Comparison of ENCODE assay signal across 1 cellular context in the genomic region with DNA sequence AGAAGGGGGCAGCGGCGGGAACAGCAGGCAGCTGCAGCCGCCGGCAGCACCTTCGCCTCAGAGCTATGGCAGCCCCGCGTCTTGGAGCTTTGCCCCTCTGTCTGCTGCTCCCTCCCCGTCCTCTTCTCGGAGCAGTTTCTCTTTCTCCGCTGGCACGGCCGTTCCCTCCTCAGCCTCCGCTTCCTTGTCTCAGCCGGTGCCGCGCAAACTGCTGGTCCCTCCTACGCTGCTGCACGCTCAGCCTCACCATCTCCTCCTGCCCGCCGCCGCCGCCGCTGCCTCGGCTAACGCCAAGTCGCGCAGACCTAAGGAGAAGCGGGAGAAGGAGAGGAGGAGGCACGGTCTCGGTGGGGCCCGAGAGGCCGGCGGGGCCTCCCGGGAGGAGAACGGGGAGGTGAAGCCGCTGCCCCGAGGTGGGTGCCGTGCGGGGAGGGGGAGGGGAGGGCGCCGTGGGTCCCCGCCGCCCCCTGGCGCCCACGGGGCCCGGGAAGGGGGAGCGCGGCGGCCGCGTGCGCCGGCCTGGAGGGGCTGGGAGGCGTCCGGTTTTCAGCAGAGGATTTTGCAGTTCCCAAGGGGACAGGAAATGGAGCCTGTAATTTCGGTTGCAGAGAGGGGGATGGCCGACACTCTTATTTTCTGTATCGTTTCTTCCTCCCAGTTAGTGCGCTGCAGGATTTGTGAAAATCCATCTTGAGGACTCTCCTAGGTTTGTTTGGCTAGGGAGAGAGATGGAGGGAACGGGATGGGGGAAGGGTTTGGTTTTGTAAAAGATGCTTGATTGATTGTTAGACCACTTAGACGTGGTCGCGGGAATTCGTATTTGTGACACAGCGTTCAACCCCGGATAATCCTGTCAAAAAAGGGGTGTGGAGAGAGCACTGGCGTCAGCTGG.
TF ChIP-seq lines count a peak whose summit lies in the region.

No MANE protein-coding gene starts in this region.

TF ChIP-seq in GM12878, 131 proteins besides CTCF, POLR2A, EP300 and RAD21 (continued from another document and continues in another):
- no peak for TF ChIP-seq E2F4 (IDR thresholded peaks at IDR 0.05; ENCODE audit: low read depth, low read length)
- peak; percentile 10; the same call in 1 of the 2 replicates for TF ChIP-seq DPF2 (IDR thresholded peaks at IDR 0.05)
- TF ChIP-seq RB1 (IDR thresholded peaks at IDR 0.05; ENCODE audit: borderline replicate concordance): no peak
- no peak for TF ChIP-seq HCFC1 (IDR thresholded peaks at IDR 0.05; ENCODE audit: low read length)
- no peak for TF ChIP-seq RELA (IDR thresholded peaks at IDR 0.05; ENCODE audit: borderline replicate concordance, partially characterized antibody)
- no peak for TF ChIP-seq SMAD5 (IDR thresholded peaks at IDR 0.05; ENCODE audit: low read depth)
- TF ChIP-seq RFX5 (IDR thresholded peaks at IDR 0.05; ENCODE audit: low read depth, low read length): no peak
- no peak for TF ChIP-seq MEF2A (IDR thresholded peaks at IDR 0.05; ENCODE audit: insufficient read depth, low read depth, low read length)
- TF ChIP-seq ZNF622 (IDR thresholded peaks at IDR 0.05): no peak
- TF ChIP-seq, protein P1, sequence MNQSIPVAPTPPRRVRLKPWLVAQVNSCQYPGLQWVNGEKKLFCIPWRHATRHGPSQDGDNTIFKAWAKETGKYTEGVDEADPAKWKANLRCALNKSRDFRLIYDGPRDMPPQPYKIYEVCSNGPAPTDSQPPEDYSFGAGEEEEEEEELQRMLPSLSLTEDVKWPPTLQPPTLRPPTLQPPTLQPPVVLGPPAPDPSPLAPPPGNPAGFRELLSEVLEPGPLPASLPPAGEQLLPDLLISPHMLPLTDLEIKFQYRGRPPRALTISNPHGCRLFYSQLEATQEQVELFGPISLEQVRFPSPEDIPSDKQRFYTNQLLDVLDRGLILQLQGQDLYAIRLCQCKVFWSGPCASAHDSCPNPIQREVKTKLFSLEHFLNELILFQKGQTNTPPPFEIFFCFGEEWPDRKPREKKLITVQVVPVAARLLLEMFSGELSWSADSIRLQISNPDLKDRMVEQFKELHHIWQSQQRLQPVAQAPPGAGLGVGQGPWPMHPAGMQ (IDR thresholded peaks at IDR 0.05; ENCODE audit: borderline replicate concordance): no peak
- no peak; the same call in 1 of the 2 replicates for TF ChIP-seq NBN (IDR thresholded peaks at IDR 0.05)
- TF ChIP-seq FOXK2 (IDR thresholded peaks at IDR 0.05): no peak
- no peak for TF ChIP-seq NR2C1 (IDR thresholded peaks at IDR 0.05)
- no peak for TF ChIP-seq BACH1 (IDR thresholded peaks at IDR 0.05; ENCODE audit: borderline replicate concordance)
- no peak for TF ChIP-seq MTA2 (IDR thresholded peaks at IDR 0.05; ENCODE audit: low read depth)
- no peak; the same call in 1 of the 2 replicates for TF ChIP-seq MAX (IDR thresholded peaks at IDR 0.05; ENCODE audit: low read depth, low read length)
- TF ChIP-seq ZNF217 (IDR thresholded peaks at IDR 0.05): no peak
- TF ChIP-seq BHLHE40 (IDR thresholded peaks at IDR 0.05; ENCODE audit: borderline replicate concordance in 1 of 2, low read depth in 2 of 2, low read length in 1 of 2): peak in 1 of 2 experiments; percentile 58; a peak in 2 of 4 replicates
- no peak for TF ChIP-seq ESRRA (IDR thresholded peaks at IDR 0.05; ENCODE audit: low read length)
- no peak for TF ChIP-seq FOXM1 (IDR thresholded peaks at IDR 0.05; ENCODE audit: low read depth, low read length)
- no peak for TF ChIP-seq ZNF274 (IDR thresholded peaks at IDR 0.05; ENCODE audit: insufficient read depth, insufficient read length)
- no peak for TF ChIP-seq MEF2B (IDR thresholded peaks at IDR 0.05; ENCODE audit: partially characterized antibody, poor library complexity, severe bottlenecking)
- TF ChIP-seq MYC (IDR thresholded peaks at IDR 0.05; ENCODE audit: insufficient read depth, insufficient read length, insufficient replicate concordance, low read length, severe bottlenecking): no peak
- no peak for TF ChIP-seq CBFB (IDR thresholded peaks at IDR 0.05; ENCODE audit: low read depth)
- no peak for TF ChIP-seq YY1 (IDR thresholded peaks at IDR 0.05; ENCODE audit: low read depth, low read length)
- TF ChIP-seq EGR1 (IDR thresholded peaks at IDR 0.05; ENCODE audit: borderline replicate concordance in 1 of 2, low read depth in 2 of 2, low read length in 2 of 2): peak in 1 of 2 experiments; percentile 31; a peak in 1 of 3 replicates
- TF ChIP-seq, protein P2, sequence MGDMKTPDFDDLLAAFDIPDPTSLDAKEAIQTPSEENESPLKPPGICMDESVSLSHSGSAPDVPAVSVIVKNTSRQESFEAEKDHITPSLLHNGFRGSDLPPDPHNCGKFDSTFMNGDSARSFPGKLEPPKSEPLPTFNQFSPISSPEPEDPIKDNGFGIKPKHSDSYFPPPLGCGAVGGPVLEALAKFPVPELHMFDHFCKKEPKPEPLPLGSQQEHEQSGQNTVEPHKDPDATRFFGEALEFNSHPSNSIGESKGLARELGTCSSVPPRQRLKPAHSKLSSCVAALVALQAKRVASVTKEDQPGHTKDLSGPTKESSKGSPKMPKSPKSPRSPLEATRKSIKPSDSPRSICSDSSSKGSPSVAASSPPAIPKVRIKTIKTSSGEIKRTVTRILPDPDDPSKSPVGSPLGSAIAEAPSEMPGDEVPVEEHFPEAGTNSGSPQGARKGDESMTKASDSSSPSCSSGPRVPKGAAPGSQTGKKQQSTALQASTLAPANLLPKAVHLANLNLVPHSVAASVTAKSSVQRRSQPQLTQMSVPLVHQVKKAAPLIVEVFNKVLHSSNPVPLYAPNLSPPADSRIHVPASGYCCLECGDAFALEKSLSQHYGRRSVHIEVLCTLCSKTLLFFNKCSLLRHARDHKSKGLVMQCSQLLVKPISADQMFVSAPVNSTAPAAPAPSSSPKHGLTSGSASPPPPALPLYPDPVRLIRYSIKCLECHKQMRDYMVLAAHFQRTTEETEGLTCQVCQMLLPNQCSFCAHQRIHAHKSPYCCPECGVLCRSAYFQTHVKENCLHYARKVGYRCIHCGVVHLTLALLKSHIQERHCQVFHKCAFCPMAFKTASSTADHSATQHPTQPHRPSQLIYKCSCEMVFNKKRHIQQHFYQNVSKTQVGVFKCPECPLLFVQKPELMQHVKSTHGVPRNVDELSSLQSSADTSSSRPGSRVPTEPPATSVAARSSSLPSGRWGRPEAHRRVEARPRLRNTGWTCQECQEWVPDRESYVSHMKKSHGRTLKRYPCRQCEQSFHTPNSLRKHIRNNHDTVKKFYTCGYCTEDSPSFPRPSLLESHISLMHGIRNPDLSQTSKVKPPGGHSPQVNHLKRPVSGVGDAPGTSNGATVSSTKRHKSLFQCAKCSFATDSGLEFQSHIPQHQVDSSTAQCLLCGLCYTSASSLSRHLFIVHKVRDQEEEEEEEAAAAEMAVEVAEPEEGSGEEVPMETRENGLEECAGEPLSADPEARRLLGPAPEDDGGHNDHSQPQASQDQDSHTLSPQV (IDR thresholded peaks at IDR 0.05): no peak
- no peak for TF ChIP-seq ATF2 (IDR thresholded peaks at IDR 0.05; ENCODE audit: low read length)
- TF ChIP-seq STAT3 (IDR thresholded peaks at IDR 0.05; ENCODE audit: low read depth, low read length): no peak
- TF ChIP-seq ZZZ3 (IDR thresholded peaks at IDR 0.05; ENCODE audit: control insufficient read depth, insufficient read length, low read depth): no peak
- TF ChIP-seq NFIC (IDR thresholded peaks at IDR 0.05; ENCODE audit: low read depth, low read length): no peak
- TF ChIP-seq KDM1A (IDR thresholded peaks at IDR 0.05; ENCODE audit: borderline replicate concordance): no peak
- TF ChIP-seq TCF7 (IDR thresholded peaks at IDR 0.05; ENCODE audit: borderline replicate concordance): no peak
- TF ChIP-seq NR2C2 (IDR thresholded peaks at IDR 0.05; ENCODE audit: borderline replicate concordance, control insufficient read depth, insufficient read length, low read depth): no peak
- TF ChIP-seq, protein P3, sequence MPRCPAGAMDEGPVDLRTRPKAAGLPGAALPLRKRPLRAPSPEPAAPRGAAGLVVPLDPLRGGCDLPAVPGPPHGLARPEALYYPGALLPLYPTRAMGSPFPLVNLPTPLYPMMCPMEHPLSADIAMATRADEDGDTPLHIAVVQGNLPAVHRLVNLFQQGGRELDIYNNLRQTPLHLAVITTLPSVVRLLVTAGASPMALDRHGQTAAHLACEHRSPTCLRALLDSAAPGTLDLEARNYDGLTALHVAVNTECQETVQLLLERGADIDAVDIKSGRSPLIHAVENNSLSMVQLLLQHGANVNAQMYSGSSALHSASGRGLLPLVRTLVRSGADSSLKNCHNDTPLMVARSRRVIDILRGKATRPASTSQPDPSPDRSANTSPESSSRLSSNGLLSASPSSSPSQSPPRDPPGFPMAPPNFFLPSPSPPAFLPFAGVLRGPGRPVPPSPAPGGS (IDR thresholded peaks at IDR 0.05; ENCODE audit: borderline replicate concordance, insufficient read depth, low read depth, low read length, poor library complexity, severe bottlenecking): no peak
- no peak for TF ChIP-seq NRF1 (conservative IDR thresholded peaks at IDR 0.05; ENCODE audit: low read depth, low read length)
- no peak for TF ChIP-seq SRF (IDR thresholded peaks at IDR 0.05; ENCODE audit: low read depth in 2 of 2, low read length in 2 of 2)
- no peak for TF ChIP-seq ZBED1 (IDR thresholded peaks at IDR 0.05; ENCODE audit: borderline replicate concordance)
- 0 out of 2 replicates have a peak, but pooled peaks have one; percentile 7 for TF ChIP-seq TCF12 (IDR thresholded peaks at IDR 0.05; ENCODE audit: low read depth, low read length)
- TF ChIP-seq PML (IDR thresholded peaks at IDR 0.05; ENCODE audit: low read length): no peak
- TF ChIP-seq, protein P4, sequence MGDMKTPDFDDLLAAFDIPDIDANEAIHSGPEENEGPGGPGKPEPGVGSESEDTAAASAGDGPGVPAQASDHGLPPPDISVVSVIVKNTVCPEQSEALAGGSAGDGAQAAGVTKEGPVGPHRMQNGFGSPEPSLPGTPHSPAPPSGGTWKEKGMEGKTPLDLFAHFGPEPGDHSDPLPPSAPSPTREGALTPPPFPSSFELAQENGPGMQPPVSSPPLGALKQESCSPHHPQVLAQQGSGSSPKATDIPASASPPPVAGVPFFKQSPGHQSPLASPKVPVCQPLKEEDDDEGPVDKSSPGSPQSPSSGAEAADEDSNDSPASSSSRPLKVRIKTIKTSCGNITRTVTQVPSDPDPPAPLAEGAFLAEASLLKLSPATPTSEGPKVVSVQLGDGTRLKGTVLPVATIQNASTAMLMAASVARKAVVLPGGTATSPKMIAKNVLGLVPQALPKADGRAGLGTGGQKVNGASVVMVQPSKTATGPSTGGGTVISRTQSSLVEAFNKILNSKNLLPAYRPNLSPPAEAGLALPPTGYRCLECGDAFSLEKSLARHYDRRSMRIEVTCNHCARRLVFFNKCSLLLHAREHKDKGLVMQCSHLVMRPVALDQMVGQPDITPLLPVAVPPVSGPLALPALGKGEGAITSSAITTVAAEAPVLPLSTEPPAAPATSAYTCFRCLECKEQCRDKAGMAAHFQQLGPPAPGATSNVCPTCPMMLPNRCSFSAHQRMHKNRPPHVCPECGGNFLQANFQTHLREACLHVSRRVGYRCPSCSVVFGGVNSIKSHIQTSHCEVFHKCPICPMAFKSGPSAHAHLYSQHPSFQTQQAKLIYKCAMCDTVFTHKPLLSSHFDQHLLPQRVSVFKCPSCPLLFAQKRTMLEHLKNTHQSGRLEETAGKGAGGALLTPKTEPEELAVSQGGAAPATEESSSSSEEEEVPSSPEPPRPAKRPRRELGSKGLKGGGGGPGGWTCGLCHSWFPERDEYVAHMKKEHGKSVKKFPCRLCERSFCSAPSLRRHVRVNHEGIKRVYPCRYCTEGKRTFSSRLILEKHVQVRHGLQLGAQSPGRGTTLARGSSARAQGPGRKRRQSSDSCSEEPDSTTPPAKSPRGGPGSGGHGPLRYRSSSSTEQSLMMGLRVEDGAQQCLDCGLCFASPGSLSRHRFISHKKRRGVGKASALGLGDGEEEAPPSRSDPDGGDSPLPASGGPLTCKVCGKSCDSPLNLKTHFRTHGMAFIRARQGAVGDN (IDR thresholded peaks at IDR 0.05): no peak
- peak; percentile 70; the same call in 1 of the 2 replicates for TF ChIP-seq IKZF1 (conservative IDR thresholded peaks at IDR 0.05)
- TF ChIP-seq GABPA (IDR thresholded peaks at IDR 0.05; ENCODE audit: low read depth): no peak
- no peak for TF ChIP-seq ATF7 (IDR thresholded peaks at IDR 0.05; ENCODE audit: low read depth)
- TF ChIP-seq TARDBP (IDR thresholded peaks at IDR 0.05; ENCODE audit: borderline replicate concordance): no peak; the same call in 1 of the 2 replicates
- TF ChIP-seq SUZ12 (IDR thresholded peaks at IDR 0.05; ENCODE audit: unreplicated experiment): no peak
- TF ChIP-seq POLR2AphosphoS5 (IDR thresholded peaks at IDR 0.05; ENCODE audit: low read length): no peak; the same call in 1 of the 2 replicates
- TF ChIP-seq, protein P5, sequence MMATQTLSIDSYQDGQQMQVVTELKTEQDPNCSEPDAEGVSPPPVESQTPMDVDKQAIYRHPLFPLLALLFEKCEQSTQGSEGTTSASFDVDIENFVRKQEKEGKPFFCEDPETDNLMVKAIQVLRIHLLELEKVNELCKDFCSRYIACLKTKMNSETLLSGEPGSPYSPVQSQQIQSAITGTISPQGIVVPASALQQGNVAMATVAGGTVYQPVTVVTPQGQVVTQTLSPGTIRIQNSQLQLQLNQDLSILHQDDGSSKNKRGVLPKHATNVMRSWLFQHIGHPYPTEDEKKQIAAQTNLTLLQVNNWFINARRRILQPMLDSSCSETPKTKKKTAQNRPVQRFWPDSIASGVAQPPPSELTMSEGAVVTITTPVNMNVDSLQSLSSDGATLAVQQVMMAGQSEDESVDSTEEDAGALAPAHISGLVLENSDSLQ (IDR thresholded peaks at IDR 0.05): peak; percentile 13; the same call in 1 of the 2 replicates
- peak; percentile 84 for TF ChIP-seq GATAD2B (conservative IDR thresholded peaks at IDR 0.05; ENCODE audit: low read depth)
- no peak for TF ChIP-seq TCF3 (IDR thresholded peaks at IDR 0.05; ENCODE audit: borderline replicate concordance, insufficient read depth, low read depth, low read length)
- no peak for TF ChIP-seq MXI1 (IDR thresholded peaks at IDR 0.05; ENCODE audit: low read depth, low read length)
- TF ChIP-seq SMARCA5 (IDR thresholded peaks at IDR 0.05): no peak
- no peak for TF ChIP-seq BRCA1 (IDR thresholded peaks at IDR 0.05; ENCODE audit: low read depth, low read length)
